In genomic region chr7:151381083-151381332, GRCh38 we compare ENCODE assay signal across 11 cellular contexts. TPM values are rescaled to one million over a fixed set of nuclear protein-coding genes. Genes with fewer than 3 reads are reported as not detected.
A peak's percentile ranks its signal among the peaks of the same experiment; 100 is the strongest.
DNase-seq lines count a peak whose midpoint lies in the region; ATAC-seq and TF ChIP-seq lines count a peak whose summit lies in the region.
"Had no signal": no experiment of that assay in that cellular context is flagged by ENCODE, and none has a peak within 500 bp of the region (broad histone marks: within the 10 kb centered on the region; RNA-seq: fewer than 3 reads in every experiment).

No MANE protein-coding gene starts in this region.

- H3K36me3 ChIP-seq in esophagus squamous epithelium: peaks cover 7 to 34% (median 9%) of the 10 kb centered on the region in 3 donors

- peak; percentile 67 to 74 for ATAC-seq in stimulated activated naive B cell treated with anti-CD40 and anti-IgM and Interleukin-4, amounts not matched to agents 10 μg/mL and 1 μg/mL and 100 μg/mL, for 72 hours (replicated peaks)
- ATAC-seq in HG02642 (IDR thresholded peaks at IDR 0.05; ENCODE audit: poor library complexity, unreplicated experiment) (no peak), HG03378 (IDR thresholded peaks at IDR 0.05; ENCODE audit: unreplicated experiment) (no peak)

- CTCF ChIA-PET in activated naive CD4-positive, alpha-beta T cell treated with anti-CD3 and anti-CD28 coated beads, Interleukin-2, amount 10 ng/mL, durations not matched to agents 7 days and 5 days (lab: Charles Lee): interaction anchor here (0.6 kb wide), 1 partner anchor 128 kb away, joined by 3 read pairs; no protein-coding TSS in a partner anchor
- CTCF ChIA-PET in activated naive CD4-positive, alpha-beta T cell treated with anti-CD3 and anti-CD28 coated beads for 36 hours (lab: Charles Lee): no interaction called here

- no peaks in the 10 kb centered on the region for H3K9me3 ChIP-seq in esophagus squamous epithelium

- H3K27me3 ChIP-seq in esophagus squamous epithelium: peaks cover 0 to 54% (median 9%) of the 10 kb centered on the region in 4 donors

- intact Hi-C loops in activated naive CD4-positive, alpha-beta T cell treated with anti-CD3 and anti-CD28 coated beads for 36 hours (cut with micrococcal nuclease): no loop called here
- intact Hi-C loops in esophagus squamous epithelium (cut with DNase I): no loop called here

- no peak overlapping the region for H3K27ac ChIP-seq in esophagus squamous epithelium

- H3K4me1 ChIP-seq in esophagus squamous epithelium: peaks cover 10 to 20% (median 14%) of the 10 kb centered on the region in 3 donors

- H3K9me3 Mint-ChIP-seq in activated naive CD4-positive, alpha-beta T cell treated with anti-CD3 and anti-CD28 coated beads, Interleukin-2, amount 10 ng/mL, durations not matched to agents 7 days and 5 days: no peaks in the 10 kb centered on the region
- no peaks in the 10 kb centered on the region for H3K9me3 Mint-ChIP-seq in activated naive CD4-positive, alpha-beta T cell treated with anti-CD3 and anti-CD28 coated beads for 36 hours
- no peaks in the 10 kb centered on the region for H3K9me3 Mint-ChIP-seq in stimulated activated naive B cell treated with anti-CD40 and anti-IgM and Interleukin-4, amounts not matched to agents 10 μg/mL and 1 μg/mL and 100 μg/mL, for 72 hours

- H3K4me3 Mint-ChIP-seq in activated naive CD4-positive, alpha-beta T cell treated with anti-CD3 and anti-CD28 coated beads, Interleukin-2, amount 10 ng/mL, durations not matched to agents 7 days and 5 days: peak overlapping the region; percentile 7
- H3K4me3 Mint-ChIP-seq in activated naive CD4-positive, alpha-beta T cell treated with anti-CD3 and anti-CD28 coated beads for 36 hours: no peak overlapping the region
- H3K4me3 Mint-ChIP-seq in stimulated activated naive B cell treated with anti-CD40 and anti-IgM and Interleukin-4, amounts not matched to agents 10 μg/mL and 1 μg/mL and 100 μg/mL, for 72 hours: peak overlapping the region; percentile 75 to 80

- peak overlapping the region in 3 of 4 donors; percentile 1 to 61 (median 39) for H3K4me3 ChIP-seq in esophagus squamous epithelium

- WGBS in esophagus squamous epithelium, 2 donors: 35% methylated on average over 6 of the region's 7 CpGs; no CpG with 5 or more reads in 1 of the 2 donors

- DNase-seq in activated naive CD4-positive, alpha-beta T cell treated with anti-CD3 and anti-CD28 coated beads, Interleukin-2, amount 10 ng/mL, durations not matched to agents 7 days and 5 days: no peak
- DNase-seq in activated naive CD4-positive, alpha-beta T cell treated with anti-CD3 and anti-CD28 coated beads for 36 hours: no peak
- peak; percentile 48 for DNase-seq in NOMO-1 treated with DMSO at 0.1 percent for 48 hours (lab: John Stamatoyannopoulos, UW; ENCODE audit: unreplicated experiment)
- DNase-seq in esophagus squamous epithelium (lab: John Stamatoyannopoulos, UW): no peak
- no peak for DNase-seq in stimulated activated naive B cell treated with anti-CD40 and anti-IgM and Interleukin-4, amounts not matched to agents 10 μg/mL and 1 μg/mL and 100 μg/mL, for 72 hours
- no peak for DNase-seq in T-helper 1 cell
- DNase-seq: glutamatergic neuron, midbrain, Right ventricle myocardium superior had no signal

- H3K27me3 Mint-ChIP-seq in activated naive CD4-positive, alpha-beta T cell treated with anti-CD3 and anti-CD28 coated beads, Interleukin-2, amount 10 ng/mL, durations not matched to agents 7 days and 5 days: peaks cover 67% of the 10 kb centered on the region
- peaks cover 12% of the 10 kb centered on the region for H3K27me3 Mint-ChIP-seq in activated naive CD4-positive, alpha-beta T cell treated with anti-CD3 and anti-CD28 coated beads for 36 hours (ENCODE audit: low read depth)
- peaks cover 7 to 13% of the 10 kb centered on the region in 2 donors for H3K27me3 Mint-ChIP-seq in stimulated activated naive B cell treated with anti-CD40 and anti-IgM and Interleukin-4, amounts not matched to agents 10 μg/mL and 1 μg/mL and 100 μg/mL, for 72 hours

- TF ChIP-seq POLR2A in esophagus squamous epithelium (IDR thresholded peaks at IDR 0.05): no peak

- no peak overlapping the region for H3K27ac Mint-ChIP-seq in activated naive CD4-positive, alpha-beta T cell treated with anti-CD3 and anti-CD28 coated beads, Interleukin-2, amount 10 ng/mL, durations not matched to agents 7 days and 5 days
- H3K27ac Mint-ChIP-seq in activated naive CD4-positive, alpha-beta T cell treated with anti-CD3 and anti-CD28 coated beads for 36 hours: no peak overlapping the region
- peak overlapping the region; percentile 81 for H3K27ac Mint-ChIP-seq in stimulated activated naive B cell treated with anti-CD40 and anti-IgM and Interleukin-4, amounts not matched to agents 10 μg/mL and 1 μg/mL and 100 μg/mL, for 72 hours

- peaks cover 11% of the 10 kb centered on the region for H3K4me1 Mint-ChIP-seq in activated naive CD4-positive, alpha-beta T cell treated with anti-CD3 and anti-CD28 coated beads, Interleukin-2, amount 10 ng/mL, durations not matched to agents 7 days and 5 days
- peaks cover 10% of the 10 kb centered on the region for H3K4me1 Mint-ChIP-seq in activated naive CD4-positive, alpha-beta T cell treated with anti-CD3 and anti-CD28 coated beads for 36 hours (ENCODE audit: low read depth)
- H3K4me1 Mint-ChIP-seq in stimulated activated naive B cell treated with anti-CD40 and anti-IgM and Interleukin-4, amounts not matched to agents 10 μg/mL and 1 μg/mL and 100 μg/mL, for 72 hours: peaks cover 14 to 25% of the 10 kb centered on the region in 2 donors

- no peak for TF ChIP-seq CTCF in esophagus squamous epithelium (IDR thresholded peaks at IDR 0.05)

- H3K36me3 Mint-ChIP-seq in activated naive CD4-positive, alpha-beta T cell treated with anti-CD3 and anti-CD28 coated beads, Interleukin-2, amount 10 ng/mL, durations not matched to agents 7 days and 5 days: peaks cover 22% of the 10 kb centered on the region
- no peaks in the 10 kb centered on the region for H3K36me3 Mint-ChIP-seq in activated naive CD4-positive, alpha-beta T cell treated with anti-CD3 and anti-CD28 coated beads for 36 hours (ENCODE audit: low read depth)
- peaks cover 17 to 35% of the 10 kb centered on the region in 2 donors for H3K36me3 Mint-ChIP-seq in stimulated activated naive B cell treated with anti-CD40 and anti-IgM and Interleukin-4, amounts not matched to agents 10 μg/mL and 1 μg/mL and 100 μg/mL, for 72 hours

RNA-seq across cellular contexts. Expression of gene WDR86, which starts 28.8 kb away (rescaled TPM):
- not detected for total RNA-seq in activated naive CD4-positive, alpha-beta T cell treated with anti-CD3 and anti-CD28 coated beads for 36 hours
- total RNA-seq in esophagus squamous epithelium: 1 to 10 TPM in 2 of 4 donors, under 1 TPM in 2; 0.53 to 4.6 (median 1.5) TPM

RNA-seq across cellular contexts. Expression of gene NUB1, which starts 39.4 kb away (rescaled TPM):
- 10 to 100 TPM; 46.6 to 50.3 TPM for total RNA-seq in activated naive CD4-positive, alpha-beta T cell treated with anti-CD3 and anti-CD28 coated beads for 36 hours
- 10 to 100 TPM; 16.8 to 46.7 (median 26.1) TPM for total RNA-seq in esophagus squamous epithelium

RNA-seq across cellular contexts. Expression of gene CRYGN, which starts 58.9 kb away (rescaled TPM):
- total RNA-seq in activated naive CD4-positive, alpha-beta T cell treated with anti-CD3 and anti-CD28 coated beads for 36 hours: not detected
- total RNA-seq in esophagus squamous epithelium: under 1 TPM in 1 of 4 donors, not detected in 3; 0.19 TPM

Comparison
In these comparisons a context has a peak if more than half of its experiments do, and no peak if none do; other contexts are left out.
1. ATAC-seq: peak in stimulated activated naive B cell treated with anti-CD40 and anti-IgM and Interleukin-4, amounts not matched to agents 10 μg/mL and 1 μg/mL and 100 μg/mL, for 72 hours (2 of 2); none in HG02642 (single experiment) and HG03378 (single experiment).